In the genomic region with DNA sequence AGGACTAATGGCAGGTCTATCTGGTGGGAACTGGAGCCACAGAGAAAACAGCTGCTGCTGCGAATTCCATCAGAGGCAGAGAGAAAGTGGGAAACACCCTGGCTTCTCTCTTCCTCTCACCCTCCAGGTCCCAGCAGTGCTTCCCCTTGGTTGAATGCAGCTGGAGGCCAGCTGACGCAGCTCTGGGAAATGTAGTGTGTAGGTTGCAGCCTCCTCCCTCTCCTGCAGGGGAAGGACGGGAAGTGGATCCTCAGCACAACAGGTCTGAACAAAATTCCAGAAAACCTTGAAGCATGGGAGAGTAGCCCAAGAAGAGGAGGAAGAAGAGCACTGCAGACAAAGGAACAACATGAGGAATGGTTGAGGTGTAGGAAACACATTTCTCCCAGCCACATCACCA, we compare ENCODE assay signal across 18 cellular contexts.
"Had no signal": no experiment of that assay in that cellular context is flagged by ENCODE, and none has a peak within 500 bp of the region (broad histone marks: within the 10 kb centered on the region; RNA-seq: fewer than 3 reads in every experiment).

No MANE protein-coding gene starts in this region.

- H3K9me3 ChIP-seq: pancreas, spleen, testis, upper lobe of left lung had no signal

- H3K36me3 Mint-ChIP-seq: immature natural killer cell, naive B cell had no signal

- H3K36me3 ChIP-seq: pancreas, spleen, stomach, upper lobe of left lung had no signal

- H3K4me1 ChIP-seq: pancreas, spleen, stomach, testis, upper lobe of left lung had no signal

- H3K27ac ChIP-seq: pancreas, spleen, stomach, testis, upper lobe of left lung had no signal

- DNase-seq: activated B cell treated with CpG ODN at 0.5 μM for 24 hours; activated CD4-positive, alpha-beta T cell treated with anti-CD3 and anti-CD28 coated beads, Interleukin-2, amount 10 ng/mL, durations not matched to agents 24 days and 14 days; activated CD8-positive, alpha-beta memory T cell treated with anti-CD3 and anti-CD28 coated beads, Interleukin-2, amount 50 U/mL, for 48 hours; activated CD8-positive, alpha-beta T cell treated with anti-CD3 and anti-CD28 coated beads, Interleukin-2, amount 10 ng/mL, durations not matched to agents 7 days and 5 days; activated gamma-delta T cell treated with Interleukin-2 at 50 U/mL for 16 hours; anterior cingulate cortex; effector memory CD8-positive, alpha-beta T cell; erythroblast; immature natural killer cell; left colon; naive B cell; pancreas; spleen; stomach; T-helper 17 cell; testis; upper lobe of left lung had no signal

- H3K9me3 Mint-ChIP-seq: activated CD4-positive, alpha-beta T cell treated with anti-CD3 and anti-CD28 coated beads, Interleukin-2, amount 10 ng/mL, durations not matched to agents 24 days and 14 days; dendritic cell treated with granulocyte-macrophage colony-stimulating factor and Interleukin-4, amounts not matched to agents 40 ng/mL and 50 ng/mL, for 4 days; effector memory CD8-positive, alpha-beta T cell; immature natural killer cell had no signal

- H3K4me1 Mint-ChIP-seq: activated B cell treated with CpG ODN at 0.5 μM for 24 hours; activated CD4-positive, alpha-beta T cell treated with anti-CD3 and anti-CD28 coated beads, Interleukin-2, amount 10 ng/mL, durations not matched to agents 24 days and 14 days; immature natural killer cell; naive B cell; T-helper 17 cell had no signal

- H3K27ac Mint-ChIP-seq: activated B cell treated with CpG ODN at 0.5 μM for 24 hours; activated CD4-positive, alpha-beta T cell treated with anti-CD3 and anti-CD28 coated beads, Interleukin-2, amount 10 ng/mL, durations not matched to agents 24 days and 14 days; activated CD8-positive, alpha-beta T cell treated with anti-CD3 and anti-CD28 coated beads, Interleukin-2, amount 10 ng/mL, durations not matched to agents 7 days and 5 days; dendritic cell treated with granulocyte-macrophage colony-stimulating factor and Interleukin-4, amounts not matched to agents 40 ng/mL and 50 ng/mL, for 4 days; effector memory CD8-positive, alpha-beta T cell; immature natural killer cell; naive B cell; T-helper 17 cell had no signal

- H3K27me3 ChIP-seq: spleen, stomach, testis, upper lobe of left lung had no signal

- H3K4me3 Mint-ChIP-seq: activated B cell treated with CpG ODN at 0.5 μM for 24 hours; activated CD4-positive, alpha-beta T cell treated with anti-CD3 and anti-CD28 coated beads, Interleukin-2, amount 10 ng/mL, durations not matched to agents 24 days and 14 days; activated CD8-positive, alpha-beta T cell treated with anti-CD3 and anti-CD28 coated beads, Interleukin-2, amount 10 ng/mL, durations not matched to agents 7 days and 5 days; dendritic cell treated with granulocyte-macrophage colony-stimulating factor and Interleukin-4, amounts not matched to agents 40 ng/mL and 50 ng/mL, for 4 days; effector memory CD8-positive, alpha-beta T cell; immature natural killer cell; naive B cell; T-helper 17 cell had no signal

- H3K4me3 ChIP-seq: pancreas, spleen, stomach, testis, upper lobe of left lung had no signal
